8 cellular contexts compared by ENCODE assay signal in the genomic region with DNA sequence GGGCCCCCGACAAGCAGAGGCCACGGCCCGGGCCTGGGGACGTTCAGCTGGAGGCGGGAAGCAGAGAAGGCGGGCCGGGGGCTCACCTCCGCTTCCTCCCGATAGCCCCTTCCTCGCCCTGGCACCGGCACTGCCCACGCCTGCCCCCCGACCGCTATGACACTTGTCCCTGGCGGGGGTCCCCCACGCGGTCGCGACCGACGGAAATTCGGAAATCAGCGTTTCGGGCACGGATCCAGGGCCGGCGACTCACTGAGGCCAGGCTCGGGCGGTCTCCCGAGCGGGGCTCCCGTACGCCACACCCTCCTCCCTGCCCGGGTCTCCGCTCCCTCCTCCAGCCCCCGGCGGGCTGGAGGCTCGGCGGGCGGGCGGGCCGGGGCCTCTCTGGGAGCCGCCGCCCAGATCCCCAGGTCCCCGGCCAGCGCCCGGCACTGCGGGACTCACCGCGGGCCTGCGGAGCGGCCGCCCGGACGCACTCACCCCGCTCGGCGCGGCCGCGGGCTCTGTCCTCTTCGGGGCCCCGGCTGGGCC. TPM values are rescaled to one million over a fixed set of nuclear protein-coding genes. Genes with fewer than 3 reads are reported as not detected.
A peak's percentile ranks its signal among the peaks of the same experiment; 100 is the strongest.
DNase-seq lines count a peak whose midpoint lies in the region; ATAC-seq and TF ChIP-seq lines count a peak whose summit lies in the region.

No MANE protein-coding gene starts in this region.

- H3K36me3 ChIP-seq in neuron (ENCODE audit: insufficient read depth, low read length) = peaks cover 2% of the 10 kb centered on the region

- no peak for TF ChIP-seq CTCF in fibroblast of pulmonary artery (IDR thresholded peaks at IDR 0.05; ENCODE audit: low read length, missing control alignments)

- H3K4me1 Mint-ChIP-seq in activated CD8-positive, alpha-beta memory T cell treated with anti-CD3 and anti-CD28 coated beads, Interleukin-2, amount 10 ng/mL, durations not matched to agents 7 days and 5 days = peaks cover 14% of the 10 kb centered on the region

- H3K9me3 Mint-ChIP-seq in activated CD8-positive, alpha-beta memory T cell treated with anti-CD3 and anti-CD28 coated beads, Interleukin-2, amount 10 ng/mL, durations not matched to agents 7 days and 5 days (ENCODE audit: low read depth) = no peaks in the 10 kb centered on the region

- H3K27ac Mint-ChIP-seq in activated CD8-positive, alpha-beta memory T cell treated with anti-CD3 and anti-CD28 coated beads, Interleukin-2, amount 10 ng/mL, durations not matched to agents 7 days and 5 days = no peak overlapping the region

- no peaks in the 10 kb centered on the region for H3K36me3 Mint-ChIP-seq in activated CD8-positive, alpha-beta memory T cell treated with anti-CD3 and anti-CD28 coated beads, Interleukin-2, amount 10 ng/mL, durations not matched to agents 7 days and 5 days

- peak overlapping the region; percentile 79 for H2AFZ ChIP-seq in neuron (ENCODE audit: low read depth, low read length)

- no peak for DNase-seq in activated CD8-positive, alpha-beta memory T cell treated with anti-CD3 and anti-CD28 coated beads, Interleukin-2, amount 10 ng/mL, durations not matched to agents 7 days and 5 days
- no peak for DNase-seq in fibroblast of pulmonary artery (ENCODE audit: low read depth)
- DNase-seq in ureter (ENCODE audit: low spot score) = no peak
- no peak for DNase-seq in AML-193 (lab: John Stamatoyannopoulos, UW)
- DNase-seq in central memory CD4-positive, alpha-beta T cell = no peak

- H3K9me3 ChIP-seq in neuron (ENCODE audit: low read length) = no peaks in the 10 kb centered on the region

- ATAC-seq in GM19023 (IDR thresholded peaks at IDR 0.05; ENCODE audit: unreplicated experiment) (peak; percentile 18), HG03521 (IDR thresholded peaks at IDR 0.05; ENCODE audit: unreplicated experiment) (peak; percentile 13)
- ATAC-seq in activated CD8-positive, alpha-beta memory T cell treated with anti-CD3 and anti-CD28 coated beads, Interleukin-2, amount 10 ng/mL, durations not matched to agents 7 days and 5 days = peak; percentile 29

- H3K4me3 Mint-ChIP-seq in activated CD8-positive, alpha-beta memory T cell treated with anti-CD3 and anti-CD28 coated beads, Interleukin-2, amount 10 ng/mL, durations not matched to agents 7 days and 5 days = peak overlapping the region; percentile 65

- peaks cover 19% of the 10 kb centered on the region for H3K27me3 Mint-ChIP-seq in activated CD8-positive, alpha-beta memory T cell treated with anti-CD3 and anti-CD28 coated beads, Interleukin-2, amount 10 ng/mL, durations not matched to agents 7 days and 5 days

- no peaks in the 10 kb centered on the region for H3K27me3 ChIP-seq in neuron (ENCODE audit: insufficient read depth, low read length)

- CTCF ChIA-PET in activated CD8-positive, alpha-beta memory T cell treated with anti-CD3 and anti-CD28 coated beads, Interleukin-2, amount 10 ng/mL, durations not matched to agents 7 days and 5 days (lab: Charles Lee) = interaction anchor here (1.0 to 4.5 kb wide), 4 partner anchors 53 to 107 kb away, joined by 3 to 30 read pairs (median 8); no protein-coding TSS in a partner anchor

- H3K4me1 ChIP-seq in neuron (ENCODE audit: insufficient read depth, low read length) = peaks cover 16% of the 10 kb centered on the region

- H3K4me3 ChIP-seq in fibroblast of pulmonary artery (replicated peaks; ENCODE audit: low read depth, low read length) = peak overlapping the region; percentile 62
- H3K4me3 ChIP-seq in neuron (ENCODE audit: low read length) = peak overlapping the region; percentile 62

RNA-seq across cellular contexts. Expression of a gene that starts 0.6 kb away (rescaled TPM):
- total RNA-seq in activated CD8-positive, alpha-beta memory T cell treated with anti-CD3 and anti-CD28 coated beads, Interleukin-2, amount 10 ng/mL, durations not matched to agents 7 days and 5 days = 10 to 100 TPM in 1 of 2 experiments, 1 to 10 TPM in 1; 8.6 to 11.6 TPM
- 17.5 TPM for total RNA-seq in ureter
